16 cellular contexts compared by ENCODE assay signal in the genomic region with DNA sequence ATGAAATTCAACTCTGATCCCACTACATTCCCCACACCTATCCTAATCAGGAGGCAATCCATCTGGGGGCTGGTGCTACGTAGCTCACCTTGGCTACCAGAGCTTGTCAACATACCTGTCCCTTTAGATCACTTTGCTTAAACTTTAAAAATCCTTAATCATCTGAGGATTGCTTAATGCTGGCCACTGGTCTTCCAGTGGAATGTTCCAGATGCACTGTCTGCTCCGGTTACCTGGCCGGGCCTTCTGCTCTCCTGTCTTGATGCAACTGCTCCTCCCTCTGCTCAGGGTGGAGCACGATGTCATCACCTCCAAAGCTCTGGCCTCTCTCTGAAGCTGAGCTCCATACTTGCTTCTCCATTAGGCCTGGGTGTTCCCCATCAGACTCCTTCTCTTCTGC.
"Had no signal": no experiment of that assay in that cellular context is flagged by ENCODE, and none has a peak within 500 bp of the region (broad histone marks: within the 10 kb centered on the region; RNA-seq: fewer than 3 reads in every experiment).

No MANE protein-coding gene starts in this region.

- FAIRE-seq: small intestine had no signal

- H3K27ac ChIP-seq: coronary artery, tibial artery, VCaP had no signal

- H3K27ac Mint-ChIP-seq: activated CD4-positive, alpha-beta memory T cell treated with anti-CD3 and anti-CD28 coated beads, Interleukin-2, amount 10 ng/mL, durations not matched to agents 7 days and 5 days; activated naive CD4-positive, alpha-beta T cell treated with anti-CD3 and anti-CD28 coated beads for 36 hours; activated T-helper 1 cell treated with anti-CD3 and anti-CD28 coated beads, Interleukin-12 subunit alpha, Interleukin-12 subunit beta, Interleukin-2, Interleukin-4 antibody, amounts not matched to agents 30 ng/mL and 10 ng/mL and 1 ng/mL, durations not matched to agents 14 hours and 24 hours and 36 hours had no signal

- DNase-seq: activated CD4-positive, alpha-beta memory T cell treated with anti-CD3 and anti-CD28 coated beads, Interleukin-2, amount 10 ng/mL, durations not matched to agents 7 days and 5 days; activated CD8-positive, alpha-beta memory T cell treated with anti-CD3 and anti-CD28 coated beads, Interleukin-2, amount 50 U/mL, for 48 hours; activated naive CD4-positive, alpha-beta T cell treated with anti-CD3 and anti-CD28 coated beads for 36 hours; caudate nucleus; effector CD8-positive, alpha-beta T cell; erythroblast; islet precursor cell; midbrain; posterior cingulate gyrus; right cardiac atrium; small intestine; T1000; tibial artery had no signal

- H3K27me3 Mint-ChIP-seq: activated CD4-positive, alpha-beta memory T cell treated with anti-CD3 and anti-CD28 coated beads, Interleukin-2, amount 10 ng/mL, durations not matched to agents 7 days and 5 days had no signal

- ATAC-seq: right cardiac atrium had no signal

- H3K27me3 ChIP-seq: tibial artery had no signal

- H3K4me1 ChIP-seq: tibial artery had no signal

- H3K4me3 ChIP-seq: coronary artery, tibial artery had no signal

- H3K9me3 ChIP-seq: tibial artery had no signal

- H3K4me3 Mint-ChIP-seq: activated CD4-positive, alpha-beta memory T cell treated with anti-CD3 and anti-CD28 coated beads, Interleukin-2, amount 10 ng/mL, durations not matched to agents 7 days and 5 days; activated naive CD4-positive, alpha-beta T cell treated with anti-CD3 and anti-CD28 coated beads for 36 hours; activated T-helper 1 cell treated with anti-CD3 and anti-CD28 coated beads, Interleukin-12 subunit alpha, Interleukin-12 subunit beta, Interleukin-2, Interleukin-4 antibody, amounts not matched to agents 30 ng/mL and 10 ng/mL and 1 ng/mL, durations not matched to agents 14 hours and 24 hours and 36 hours had no signal
